ENCODE assay signal across 36 cellular contexts in genomic region chr13:76326343-76326742, GRCh38.
"Had no signal": no experiment of that assay in that cellular context is flagged by ENCODE, and none has a peak within 500 bp of the region (broad histone marks: within the 10 kb centered on the region; RNA-seq: fewer than 3 reads in every experiment).

No MANE protein-coding gene starts in this region.

- H3K4me1 Mint-ChIP-seq: activated CD4-positive, alpha-beta memory T cell treated with anti-CD3 and anti-CD28 coated beads, Interleukin-2, amount 10 ng/mL, durations not matched to agents 7 days and 5 days; activated CD4-positive, alpha-beta T cell treated with anti-CD3 and anti-CD28 coated beads for 36 hours; activated CD4-positive, alpha-beta T cell treated with anti-CD3 and anti-CD28 coated beads, Interleukin-2, amount 10 ng/mL, durations not matched to agents 7 days and 5 days; activated CD8-positive, alpha-beta memory T cell treated with anti-CD3 and anti-CD28 coated beads, Interleukin-2, amount 10 ng/mL, durations not matched to agents 7 days and 5 days; activated naive CD4-positive, alpha-beta T cell treated with anti-CD3 and anti-CD28 coated beads, Interleukin-2, amount 10 ng/mL, durations not matched to agents 7 days and 5 days; activated naive CD4-positive, alpha-beta T cell treated with anti-CD3 and anti-CD28 coated beads, Interleukin-2, amount 50 U/mL, for 24 hours; activated naive CD8-positive, alpha-beta T cell treated with anti-CD3 and anti-CD28 coated beads, Interleukin-2, amount 10 ng/mL, durations not matched to agents 7 days and 5 days; activated naive CD8-positive, alpha-beta T cell treated with anti-CD3 and anti-CD28 coated beads, Interleukin-2, amount 50 U/mL, for 24 hours; central memory CD8-positive, alpha-beta T cell; T-cell; T-helper 17 cell; WTC11 had no signal

- H3K27ac ChIP-seq: ascending aorta, cardiac muscle cell, WERI-Rb-1 had no signal

- H3K27ac Mint-ChIP-seq: activated CD4-positive, alpha-beta memory T cell treated with anti-CD3 and anti-CD28 coated beads, Interleukin-2, amount 10 ng/mL, durations not matched to agents 7 days and 5 days; activated CD4-positive, alpha-beta T cell treated with anti-CD3 and anti-CD28 coated beads for 36 hours; activated CD4-positive, alpha-beta T cell treated with anti-CD3 and anti-CD28 coated beads, Interleukin-2, amount 10 ng/mL, durations not matched to agents 7 days and 5 days; activated CD8-positive, alpha-beta memory T cell treated with anti-CD3 and anti-CD28 coated beads, Interleukin-2, amount 10 ng/mL, durations not matched to agents 7 days and 5 days; activated CD8-positive, alpha-beta T cell treated with anti-CD3 and anti-CD28 coated beads, Interleukin-2, amount 10 ng/mL, durations not matched to agents 7 days and 5 days; activated naive CD4-positive, alpha-beta T cell treated with anti-CD3 and anti-CD28 coated beads, Interleukin-2, amount 10 ng/mL, durations not matched to agents 7 days and 5 days; activated naive CD4-positive, alpha-beta T cell treated with anti-CD3 and anti-CD28 coated beads, Interleukin-2, amount 50 U/mL, for 24 hours; activated naive CD8-positive, alpha-beta T cell; activated naive CD8-positive, alpha-beta T cell treated with anti-CD3 and anti-CD28 coated beads, Interleukin-2, amount 10 ng/mL, durations not matched to agents 7 days and 5 days; activated naive CD8-positive, alpha-beta T cell treated with anti-CD3 and anti-CD28 coated beads, Interleukin-2, amount 50 U/mL, for 24 hours; activated T-cell treated with anti-CD3 and anti-CD28 coated beads, Interleukin-2, amount 50 U/mL, for 24 hours; activated T-helper 2 cell treated with anti-CD3 and anti-CD28 coated beads, Interferon-gamma antibody, Interleukin-2, Interleukin-4, amounts not matched to agents 10 μg/mL and 5 μg/mL and 100 μg/mL, durations not matched to agents 14 hours and 24 hours and 36 hours; brain; T-cell; T-helper 17 cell; T-helper 2 cell treated with Interferon-gamma antibody and Interleukin-4, amounts not matched to agents 5 μg/mL and 100 μg/mL, for 36 hours; WTC11 had no signal

- H3K4me3 Mint-ChIP-seq: activated CD4-positive, alpha-beta memory T cell treated with anti-CD3 and anti-CD28 coated beads, Interleukin-2, amount 10 ng/mL, durations not matched to agents 7 days and 5 days; activated CD4-positive, alpha-beta T cell treated with anti-CD3 and anti-CD28 coated beads for 36 hours; activated CD4-positive, alpha-beta T cell treated with anti-CD3 and anti-CD28 coated beads, Interleukin-2, amount 10 ng/mL, durations not matched to agents 7 days and 5 days; activated CD8-positive, alpha-beta memory T cell treated with anti-CD3 and anti-CD28 coated beads, Interleukin-2, amount 10 ng/mL, durations not matched to agents 7 days and 5 days; activated CD8-positive, alpha-beta T cell treated with anti-CD3 and anti-CD28 coated beads, Interleukin-2, amount 10 ng/mL, durations not matched to agents 7 days and 5 days; activated naive CD4-positive, alpha-beta T cell treated with anti-CD3 and anti-CD28 coated beads, Interleukin-2, amount 10 ng/mL, durations not matched to agents 7 days and 5 days; activated naive CD4-positive, alpha-beta T cell treated with anti-CD3 and anti-CD28 coated beads, Interleukin-2, amount 50 U/mL, for 24 hours; activated naive CD8-positive, alpha-beta T cell; activated naive CD8-positive, alpha-beta T cell treated with anti-CD3 and anti-CD28 coated beads, Interleukin-2, amount 10 ng/mL, durations not matched to agents 7 days and 5 days; activated naive CD8-positive, alpha-beta T cell treated with anti-CD3 and anti-CD28 coated beads, Interleukin-2, amount 50 U/mL, for 24 hours; activated T-cell treated with anti-CD3 and anti-CD28 coated beads, Interleukin-2, amount 50 U/mL, for 24 hours; brain; central memory CD8-positive, alpha-beta T cell; T-cell; T-helper 17 cell; T-helper 2 cell treated with Interferon-gamma antibody and Interleukin-4, amounts not matched to agents 5 μg/mL and 100 μg/mL, for 36 hours; WTC11 had no signal

- H3K9me3 Mint-ChIP-seq: activated CD4-positive, alpha-beta memory T cell treated with anti-CD3 and anti-CD28 coated beads, Interleukin-2, amount 10 ng/mL, durations not matched to agents 7 days and 5 days; activated CD4-positive, alpha-beta T cell treated with anti-CD3 and anti-CD28 coated beads, Interleukin-2, amount 10 ng/mL, durations not matched to agents 7 days and 5 days; activated naive CD4-positive, alpha-beta T cell treated with anti-CD3 and anti-CD28 coated beads, Interleukin-2, amount 10 ng/mL, durations not matched to agents 7 days and 5 days; activated naive CD8-positive, alpha-beta T cell treated with anti-CD3 and anti-CD28 coated beads, Interleukin-2, amount 10 ng/mL, durations not matched to agents 7 days and 5 days; activated naive CD8-positive, alpha-beta T cell treated with anti-CD3 and anti-CD28 coated beads, Interleukin-2, amount 50 U/mL, for 24 hours; activated T-cell treated with anti-CD3 and anti-CD28 coated beads, Interleukin-2, amount 50 U/mL, for 24 hours; activated T-helper 2 cell treated with anti-CD3 and anti-CD28 coated beads, Interferon-gamma antibody, Interleukin-2, Interleukin-4, amounts not matched to agents 10 μg/mL and 5 μg/mL and 100 μg/mL, durations not matched to agents 14 hours and 24 hours and 36 hours; brain; T-cell; T-helper 2 cell treated with Interferon-gamma antibody and Interleukin-4, amounts not matched to agents 5 μg/mL and 100 μg/mL, for 36 hours; WTC11 had no signal

- H3K9me3 ChIP-seq: ascending aorta had no signal

- H3K27me3 Mint-ChIP-seq: activated CD4-positive, alpha-beta memory T cell treated with anti-CD3 and anti-CD28 coated beads, Interleukin-2, amount 10 ng/mL, durations not matched to agents 7 days and 5 days; activated CD4-positive, alpha-beta T cell treated with anti-CD3 and anti-CD28 coated beads, Interleukin-2, amount 10 ng/mL, durations not matched to agents 7 days and 5 days; activated CD8-positive, alpha-beta memory T cell treated with anti-CD3 and anti-CD28 coated beads, Interleukin-2, amount 10 ng/mL, durations not matched to agents 7 days and 5 days; activated naive CD4-positive, alpha-beta T cell treated with anti-CD3 and anti-CD28 coated beads, Interleukin-2, amount 10 ng/mL, durations not matched to agents 7 days and 5 days; activated T-cell treated with anti-CD3 and anti-CD28 coated beads, Interleukin-2, amount 50 U/mL, for 24 hours; brain; central memory CD8-positive, alpha-beta T cell; T-helper 17 cell had no signal

- H3K36me3 Mint-ChIP-seq: activated CD8-positive, alpha-beta memory T cell treated with anti-CD3 and anti-CD28 coated beads, Interleukin-2, amount 10 ng/mL, durations not matched to agents 7 days and 5 days; activated naive CD4-positive, alpha-beta T cell treated with anti-CD3 and anti-CD28 coated beads, Interleukin-2, amount 10 ng/mL, durations not matched to agents 7 days and 5 days; activated naive CD4-positive, alpha-beta T cell treated with anti-CD3 and anti-CD28 coated beads, Interleukin-2, amount 50 U/mL, for 24 hours; activated naive CD8-positive, alpha-beta T cell; activated naive CD8-positive, alpha-beta T cell treated with anti-CD3 and anti-CD28 coated beads, Interleukin-2, amount 10 ng/mL, durations not matched to agents 7 days and 5 days; brain; T-cell; WTC11 had no signal

- H3K36me3 ChIP-seq: ascending aorta, cardiac muscle cell, WERI-Rb-1 had no signal

- DNase-seq: activated CD4-positive, alpha-beta memory T cell treated with anti-CD3 and anti-CD28 coated beads, Interleukin-2, amount 10 ng/mL, durations not matched to agents 7 days and 5 days; activated CD4-positive, alpha-beta T cell treated with anti-CD3 and anti-CD28 coated beads for 1 hour; activated CD4-positive, alpha-beta T cell treated with anti-CD3 and anti-CD28 coated beads for 36 hours; activated CD4-positive, alpha-beta T cell treated with anti-CD3 and anti-CD28 coated beads for 48 hours; activated CD4-positive, alpha-beta T cell treated with anti-CD3 and anti-CD28 coated beads, Interleukin-2, amount 10 ng/mL, durations not matched to agents 7 days and 5 days; activated CD4-positive, alpha-beta T cell treated with anti-CD3 and anti-CD28 coated beads, Interleukin-2, amount 50 U/mL, for 48 hours; activated CD4-positive, CD25-positive, alpha-beta regulatory T cell; activated CD8-positive, alpha-beta memory T cell treated with anti-CD3 and anti-CD28 coated beads for 24 hours; activated CD8-positive, alpha-beta memory T cell treated with anti-CD3 and anti-CD28 coated beads, Interleukin-2, amount 10 ng/mL, durations not matched to agents 7 days and 5 days; activated CD8-positive, alpha-beta memory T cell treated with anti-CD3 and anti-CD28 coated beads, Interleukin-2, amount 50 U/mL, for 48 hours; activated CD8-positive, alpha-beta T cell treated with anti-CD3 and anti-CD28 coated beads, Interleukin-2, amount 10 ng/mL, durations not matched to agents 7 days and 5 days; activated effector memory CD4-positive, alpha-beta T cell treated with Interleukin-2 at 50 U/mL for 16 hours; activated gamma-delta T cell; activated naive CD4-positive, alpha-beta T cell treated with anti-CD3 and anti-CD28 coated beads, Interleukin-2, amount 10 ng/mL, durations not matched to agents 7 days and 5 days; activated naive CD4-positive, alpha-beta T cell treated with Interleukin-2 at 50 U/mL for 16 hours; activated naive CD8-positive, alpha-beta T cell treated with anti-CD3 and anti-CD28 coated beads, Interleukin-2, amount 10 ng/mL, durations not matched to agents 7 days and 5 days; activated naive CD8-positive, alpha-beta T cell treated with anti-CD3 and anti-CD28 coated beads, Interleukin-2, amount 50 U/mL, for 24 hours; activated T-cell treated with anti-CD3 and anti-CD28 coated beads, Interleukin-2, amount 50 U/mL, for 24 hours; activated T-cell treated with anti-CD3 and anti-CD28 coated beads, Interleukin-2, amount 50 U/mL, for 48 hours; amygdala; anterior cingulate cortex; caudate nucleus; cerebellar nuclear complex; T-cell; T-helper 17 cell; T-helper 9 cell; WERI-Rb-1 had no signal

- H3K4me3 ChIP-seq: ascending aorta, cardiac muscle cell had no signal

- H3K27me3 ChIP-seq: ascending aorta, cardiac muscle cell had no signal
